ENCODE assay signal across 12 cellular contexts in the genomic region with DNA sequence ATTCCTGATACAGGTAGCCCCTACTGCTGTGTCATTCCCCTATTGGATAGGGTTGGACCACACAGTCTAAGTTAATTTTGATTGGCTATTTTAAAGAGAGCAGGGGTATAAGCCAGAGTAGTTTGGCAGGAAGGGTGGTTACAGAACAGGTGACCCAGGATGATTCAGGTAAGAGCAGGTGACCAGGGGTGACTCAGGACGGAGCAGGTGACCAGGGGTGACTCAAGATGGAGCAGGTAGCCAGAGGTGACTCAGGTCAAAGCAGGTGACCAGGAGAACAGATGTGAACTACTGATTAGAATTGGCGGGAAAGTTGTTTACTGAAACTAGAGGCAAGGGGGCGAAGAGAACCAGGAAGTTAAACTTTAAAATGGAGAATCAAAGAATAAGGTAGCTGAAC. TPM values are rescaled to one million over a fixed set of nuclear protein-coding genes. Genes with fewer than 3 reads are reported as not detected.
"Had no signal": no experiment of that assay in that cellular context is flagged by ENCODE, and none has a peak within 500 bp of the region (broad histone marks: within the 10 kb centered on the region; RNA-seq: fewer than 3 reads in every experiment).

No MANE protein-coding gene starts in this region.

RNA-seq across cellular contexts. Expression of gene MYL1, which starts 50.5 kb away (rescaled TPM):
- total RNA-seq: kidney; lung; mucosa of gallbladder; naive thymus-derived CD8-positive, alpha-beta T cell; osteocyte; posterior vena cava; sciatic nerve; stomach; testis; thyroid gland; upper lobe of right lung had no signal
- polyA plus RNA-seq: immature natural killer cell; naive thymus-derived CD8-positive, alpha-beta T cell had no signal
